Comparison of ENCODE assay signal across 7 cellular contexts in genomic region chr4:120063711-120064110, GRCh38. TPM values are rescaled to one million over a fixed set of nuclear protein-coding genes. Genes with fewer than 3 reads are reported as not detected.
DNase-seq lines count a peak whose midpoint lies in the region; ATAC-seq, FAIRE-seq and TF ChIP-seq lines count a peak whose summit lies in the region.
"Not testable (repeated sequence)": the region's sequence is repeated elsewhere in the genome, so short reads cannot be mapped to it uniquely, and the experiment has no call there.

No MANE protein-coding gene starts in this region.

- not testable (repeated sequence) for H3K27me3 ChIP-seq in Karpas-422 (ENCODE audit: low read length); K562 (ENCODE audit: control insufficient read depth in 2 of 2, insufficient read depth in 2 of 2, low read length in 2 of 2); iPS-20b (ENCODE audit: insufficient read depth, low read length)

- not testable (repeated sequence) for TF ChIP-seq RAD21 in K562 (CRISPR knock-in tag; conservative IDR thresholded peaks at IDR 0.05 in 1 of 2, IDR thresholded peaks at IDR 0.05 in 1 of 2)

- peaks cover 64% of the 10 kb centered on the region; the same call in 1 of the 2 replicates for H3K36me3 ChIP-seq in Karpas-422 (ENCODE audit: insufficient read depth, low read length)
- H3K36me3 ChIP-seq in K562 (ENCODE audit: control insufficient read depth, insufficient read depth, low read length), result peaks cover 64% of the 10 kb centered on the region
- H3K36me3 ChIP-seq in iPS-20b (ENCODE audit: insufficient read depth, low read depth, low read length), result peaks cover 66% of the 10 kb centered on the region

- TF ChIP-seq EP300 in K562 (IDR thresholded peaks at IDR 0.05; ENCODE audit: low read length), result not testable (repeated sequence)

- CTCF ChIA-PET in Calu3 (lab: Charles Lee); K562 (lab: Yijun Ruan, JAX; ENCODE audit: low intra/inter-chr PET ratio): not testable (repeated sequence)

- H2AFZ ChIP-seq in Karpas-422 (ENCODE audit: low read length); K562 (ENCODE audit: low read depth, low read length): not testable (repeated sequence)

- H3K4me1 Mint-ChIP-seq in Calu3 (ENCODE audit: low read depth, unreplicated experiment) (peaks cover 50% of the 10 kb centered on the region), T-helper 17 cell (peaks cover 37% of the 10 kb centered on the region), osteocyte (ENCODE audit: unreplicated experiment) (peaks cover 58% of the 10 kb centered on the region)
- peaks cover 77% of the 10 kb centered on the region for H3K4me1 Mint-ChIP-seq in activated T-helper 1 cell treated with anti-CD3 and anti-CD28 coated beads, Interleukin-12 subunit alpha, Interleukin-12 subunit beta, Interleukin-2, Interleukin-4 antibody, amounts not matched to agents 30 ng/mL and 10 ng/mL and 1 ng/mL, durations not matched to agents 14 hours and 24 hours and 36 hours (ENCODE audit: low read depth)

- POLR2A ChIA-PET in K562 (lab: Yijun Ruan, JAX), result not testable (repeated sequence)

- not testable (repeated sequence) for TF ChIP-seq POLR2A in K562 (conservative IDR thresholded peaks at IDR 0.05)

- not testable (repeated sequence) for H3K9me3 Mint-ChIP-seq in Calu3 (ENCODE audit: low read depth, unreplicated experiment); activated T-helper 1 cell treated with anti-CD3 and anti-CD28 coated beads, Interleukin-12 subunit alpha, Interleukin-12 subunit beta, Interleukin-2, Interleukin-4 antibody, amounts not matched to agents 30 ng/mL and 10 ng/mL and 1 ng/mL, durations not matched to agents 14 hours and 24 hours and 36 hours; osteocyte (ENCODE audit: unreplicated experiment)

- not testable (repeated sequence) for ATAC-seq in T-helper 17 cell, K562

- not testable (repeated sequence) for H3K4me3 ChIP-seq in Karpas-422 (ENCODE audit: low read length)
- H3K4me3 ChIP-seq in K562, result peak overlapping the region; percentile 78; the same call in 1 of the 2 replicates
- peak overlapping the region; percentile 91; the same call in 1 of the 2 replicates for H3K4me3 ChIP-seq in iPS-20b (ENCODE audit: low read length)

- not testable (repeated sequence) for TF ChIP-seq CTCF in Calu3 (IDR thresholded peaks at IDR 0.05; ENCODE audit: unreplicated experiment); K562 (IDR thresholded peaks at IDR 0.05 in 2 of 3, conservative IDR thresholded peaks at IDR 0.05 in 1 of 3; ENCODE audit: insufficient read depth in 2 of 3, low read depth in 1 of 3, low read length in 3 of 3); osteocyte (IDR thresholded peaks at IDR 0.05)

- H4K20me1 ChIP-seq in Karpas-422 (ENCODE audit: insufficient read depth, low read depth, low read length); K562 (replicated peaks; ENCODE audit: control insufficient read depth, insufficient read depth, low read length): not testable (repeated sequence)

- H3K4me2 ChIP-seq in Karpas-422 (ENCODE audit: low read depth, low read length, poor library complexity, severe bottlenecking), result peak overlapping the region; percentile 93
- H3K4me2 ChIP-seq in K562 (ENCODE audit: insufficient read depth, low read length), result peak overlapping the region; percentile 72

- H3K4me3 Mint-ChIP-seq in Calu3 (ENCODE audit: low read depth, unreplicated experiment); osteocyte (ENCODE audit: unreplicated experiment): not testable (repeated sequence)
- H3K4me3 Mint-ChIP-seq in T-helper 17 cell, result peak overlapping the region; percentile 65
- H3K4me3 Mint-ChIP-seq in activated T-helper 1 cell treated with anti-CD3 and anti-CD28 coated beads, Interleukin-12 subunit alpha, Interleukin-12 subunit beta, Interleukin-2, Interleukin-4 antibody, amounts not matched to agents 30 ng/mL and 10 ng/mL and 1 ng/mL, durations not matched to agents 14 hours and 24 hours and 36 hours, result peak overlapping the region; percentile 64

- not testable (repeated sequence) for BruUV-seq in Calu3 (replicated peaks; lab: Mats Ljungman, UMichigan); K562 (replicated peaks; lab: Mats Ljungman, UMichigan)

- peaks cover 41% of the 10 kb centered on the region for H3K36me3 Mint-ChIP-seq in Calu3 (ENCODE audit: insufficient read depth, unreplicated experiment)
- H3K36me3 Mint-ChIP-seq in T-helper 17 cell (ENCODE audit: low read depth); osteocyte (ENCODE audit: unreplicated experiment): not testable (repeated sequence)
- H3K36me3 Mint-ChIP-seq in activated T-helper 1 cell treated with anti-CD3 and anti-CD28 coated beads, Interleukin-12 subunit alpha, Interleukin-12 subunit beta, Interleukin-2, Interleukin-4 antibody, amounts not matched to agents 30 ng/mL and 10 ng/mL and 1 ng/mL, durations not matched to agents 14 hours and 24 hours and 36 hours (ENCODE audit: low read depth), result peaks cover 34% of the 10 kb centered on the region

- 49% methylated on average over 9 of the region's 9 CpGs for WGBS in K562 (ENCODE audit: insufficient coverage, low coverage, missing lambda C conversion rate)

- not testable (repeated sequence) for H3K9me1 ChIP-seq in K562 (ENCODE audit: control insufficient read depth, insufficient read depth, low read length)

- in situ Hi-C loops in K562 (cut with MboI), result not testable (repeated sequence)

- peaks cover 84% of the 10 kb centered on the region for H3K79me2 ChIP-seq in Karpas-422 (ENCODE audit: low read length)
- H3K79me2 ChIP-seq in K562 (ENCODE audit: control insufficient read depth, insufficient read depth, low read length), result peaks cover 78% of the 10 kb centered on the region

- not testable (repeated sequence) for DNase-seq in Calu3; Karpas-422; T-helper 17 cell; activated T-helper 1 cell treated with anti-CD3 and anti-CD28 coated beads, Interleukin-12 subunit alpha, Interleukin-12 subunit beta, Interleukin-2, Interleukin-4 antibody, amounts not matched to agents 30 ng/mL and 10 ng/mL and 1 ng/mL, durations not matched to agents 14 hours and 24 hours and 36 hours (ENCODE audit: low spot score); K562 (ENCODE audit: extremely low read depth in 1 of 4, low spot score in 3 of 4); osteocyte (ENCODE audit: extremely low spot score, unreplicated experiment)

- H3K27ac ChIP-seq in Karpas-422 (ENCODE audit: low read length); iPS-20b (ENCODE audit: low read length): not testable (repeated sequence)
- peak overlapping the region; percentile 91; the same call in 2 of the 3 replicates for H3K27ac ChIP-seq in K562 (ENCODE audit: extremely low read depth, low read depth, low read length)

- not testable (repeated sequence) for H3K9me3 ChIP-seq in Karpas-422 (ENCODE audit: low read length); T-helper 17 cell (ENCODE audit: control insufficient read depth, low read length, poor library complexity, severe bottlenecking); K562 (replicated peaks; ENCODE audit: control insufficient read depth, insufficient read depth, low read depth, low read length); iPS-20b (ENCODE audit: insufficient read depth, low read depth, low read length)

- H3K27me3 Mint-ChIP-seq in Calu3 (ENCODE audit: unreplicated experiment); T-helper 17 cell; activated T-helper 1 cell treated with anti-CD3 and anti-CD28 coated beads, Interleukin-12 subunit alpha, Interleukin-12 subunit beta, Interleukin-2, Interleukin-4 antibody, amounts not matched to agents 30 ng/mL and 10 ng/mL and 1 ng/mL, durations not matched to agents 14 hours and 24 hours and 36 hours (ENCODE audit: insufficient read depth); osteocyte (ENCODE audit: unreplicated experiment): not testable (repeated sequence)

- intact Hi-C loops in Calu3 (cut with micrococcal nuclease; ENCODE audit: unreplicated experiment); activated T-helper 1 cell treated with anti-CD3 and anti-CD28 coated beads, Interleukin-12 subunit alpha, Interleukin-12 subunit beta, Interleukin-2, Interleukin-4 antibody, amounts not matched to agents 30 ng/mL and 10 ng/mL and 1 ng/mL, durations not matched to agents 14 hours and 24 hours and 36 hours (cut with micrococcal nuclease); K562 (cut with micrococcal nuclease): not testable (repeated sequence)

- not testable (repeated sequence) for H3K9ac ChIP-seq in Karpas-422 (ENCODE audit: low read length); iPS-20b (ENCODE audit: low read depth, low read length)
- H3K9ac ChIP-seq in K562 (ENCODE audit: insufficient read depth in 1 of 2, low read depth in 2 of 2, low read length in 2 of 2), result peak overlapping the region; percentile 61 to 84; a peak in 2 of 4 replicates

- not testable (repeated sequence) for FAIRE-seq in K562 (lab: Jason Lieb, UNC)

- H3K9me2 ChIP-seq in Karpas-422 (replicated peaks; ENCODE audit: insufficient read depth, low read length), result not testable (repeated sequence)

- H3K27ac Mint-ChIP-seq in Calu3 (ENCODE audit: unreplicated experiment) (peak overlapping the region; percentile 56), T-helper 17 cell (peak overlapping the region; percentile 88), osteocyte (ENCODE audit: unreplicated experiment) (peak overlapping the region; percentile 72)
- peak overlapping the region; percentile 26 for H3K27ac Mint-ChIP-seq in activated T-helper 1 cell treated with anti-CD3 and anti-CD28 coated beads, Interleukin-12 subunit alpha, Interleukin-12 subunit beta, Interleukin-2, Interleukin-4 antibody, amounts not matched to agents 30 ng/mL and 10 ng/mL and 1 ng/mL, durations not matched to agents 14 hours and 24 hours and 36 hours

- H3K4me1 ChIP-seq in Karpas-422 (ENCODE audit: low read length) (peaks cover 50% of the 10 kb centered on the region), K562 (replicated peaks in 1 of 2; ENCODE audit: control insufficient read depth in 2 of 2, insufficient read depth in 2 of 2, low read length in 2 of 2) (peaks cover under 1 to 19% of the 10 kb centered on the region in 2 experiments; a peak in 4 of 5 replicates), iPS-20b (ENCODE audit: insufficient read depth, low read length) (peaks cover 24% of the 10 kb centered on the region)

RNA-seq across cellular contexts. Expression of gene MAD2L1, which starts 2.9 kb away (rescaled TPM):
- total RNA-seq in Calu3 (2022) (42.9 and 48.1 TPM in 2 replicates), T-helper 17 cell (1 to 10 TPM; 6.1 to 6.5 TPM), K562 (2014; rRNA removed) (112 and 129 TPM in 2 replicates), K562 (2014; rRNA removed; fragmentation: Illumina TruSeq; extraction: Trizol) (164 and 178 TPM in 2 replicates), K562 (2015; rRNA removed; fragmentation: Illumina TruSeq; extraction: Trizol) (110 and 115 TPM in 2 replicates), K562 (2021) (98.5 and 103 TPM in 2 replicates), osteocyte (7.7 and 9.6 TPM in 2 replicates)
- total RNA-seq in Karpas-422 (2014; rRNA removed; shearing (Covaris generic); ENCODE audit: low replicate concordance), result 37.2 and 140 TPM in 2 replicates
- 63.3 and 69.0 TPM in 2 replicates for total RNA-seq in activated T-helper 1 cell treated with anti-CD3 and anti-CD28 coated beads, Interleukin-12 subunit alpha, Interleukin-12 subunit beta, Interleukin-2, Interleukin-4 antibody, amounts not matched to agents 30 ng/mL and 10 ng/mL and 1 ng/mL, durations not matched to agents 14 hours and 24 hours and 36 hours
- total RNA-seq in K562 (2011; cell fraction: chromatin; rRNA removed; ENCODE audit: low replicate concordance), result 24.4 and 36.0 TPM in 2 replicates
- total RNA-seq in K562 (2011; cell fraction: nucleolus; rRNA removed), result 30.1 and 33.0 TPM in 2 replicates
- total RNA-seq in K562 (2011; cell fraction: nucleoplasm; rRNA removed), result 34.8 and 42.7 TPM in 2 replicates
- polyA plus RNA-seq in K562 (2011; rRNA removed) (161 and 193 TPM in 2 replicates), K562 (2014; fragmentation: Illumina TruSeq; extraction: Trizol) (75.0 and 84.4 TPM in 2 replicates), K562 (2014; fragmentation: Nextera tagmentation; extraction: Ambion mirVana) (100 to 1,000 TPM; 395 to 494 TPM), K562 (2014; rRNA removed) (78.9 and 103 TPM in 2 replicates)
- 73.3 and 97.3 TPM in 2 replicates for polyA plus RNA-seq in K562 (2011; cell fraction: cytosol; rRNA removed)
- polyA plus RNA-seq in K562 (2011; cell fraction: nucleus; rRNA removed), result 75.5 and 111 TPM in 2 replicates
- polyA plus RNA-seq in K562 (2012), result 91.8 and 167 TPM in 2 replicates
- 66.8 and 77.7 TPM in 2 replicates for polyA minus RNA-seq in K562 (2011; rRNA and poly(A)+ RNA removed)
- polyA minus RNA-seq in K562 (2011; cell fraction: cytosol; rRNA and poly(A)+ RNA removed), result 33.4 and 59.5 TPM in 2 replicates
- polyA minus RNA-seq in K562 (2011; cell fraction: nucleus; rRNA and poly(A)+ RNA removed), result 38.8 and 63.4 TPM in 2 replicates

Comparison
In these comparisons a context has a peak if more than half of its experiments do, and no peak if none do; other contexts are left out.
1. H3K27ac Mint-ChIP-seq: peak in every context shown above with its lines; median percentile 88 in T-helper 17 cell; 72 in osteocyte; 56 in Calu3; 26 in activated T-helper 1 cell treated with anti-CD3 and anti-CD28 coated beads, Interleukin-12 subunit alpha, Interleukin-12 subunit beta, Interleukin-2, Interleukin-4 antibody, amounts not matched to agents 30 ng/mL and 10 ng/mL and 1 ng/mL, durations not matched to agents 14 hours and 24 hours and 36 hours.